ENCODE assay signal across 14 cellular contexts in genomic region chr18:44840053-44840826, GRCh38.
A peak's percentile ranks its signal among the peaks of the same experiment; 100 is the strongest.
DNase-seq lines count a peak whose midpoint lies in the region; ATAC-seq and TF ChIP-seq lines count a peak whose summit lies in the region.
"Had no signal": no experiment of that assay in that cellular context is flagged by ENCODE, and none has a peak within 500 bp of the region (broad histone marks: within the 10 kb centered on the region; RNA-seq: fewer than 3 reads in every experiment).

No MANE protein-coding gene starts in this region.

- H3K9me3 ChIP-seq in right atrium auricular region (no peaks in the 10 kb centered on the region), transverse colon (no peaks in the 10 kb centered on the region)
- H3K9me3 ChIP-seq: tibial artery had no signal

- TF ChIP-seq POLR2A in transverse colon (IDR thresholded peaks at IDR 0.05) = no peak

- no peak for DNase-seq in left ventricle myocardium superior
- no peak for DNase-seq in right atrium auricular region (ENCODE audit: low spot score)
- DNase-seq in NCI-H345 treated with DMSO at 0.1 percent for 48 hours (lab: John Stamatoyannopoulos, UW; ENCODE audit: unreplicated experiment) = peak; percentile 74
- peak; percentile 81 for DNase-seq in fibroblast of peridontal ligament (ENCODE audit: extremely low read depth)
- no peak for DNase-seq in transverse colon
- DNase-seq in GM10266 (ENCODE audit: extremely low spot score) = no peak
- DNase-seq in stimulated activated CD4-positive, alpha-beta T cell treated with anti-CD3 and anti-CD28 coated beads, Interleukin-12 subunit alpha, Interleukin-12 subunit beta, amount 100 ng/mL, for 4 hours = no peak
- DNase-seq: activated CD4-positive, alpha-beta T cell treated with anti-CD3 and anti-CD28 coated beads, Interleukin-2, amount 50 U/mL, for 1 hour; DMS53; HFFc6; NCI-H510A; RPMI8226; tibial artery had no signal

- H3K27me3 ChIP-seq in right atrium auricular region (no peaks in the 10 kb centered on the region), transverse colon (no peaks in the 10 kb centered on the region)
- H3K27me3 ChIP-seq: tibial artery had no signal

- peak; percentile 64 for ATAC-seq in left ventricle myocardium superior
- ATAC-seq in HG03457 (IDR thresholded peaks at IDR 0.05; ENCODE audit: unreplicated experiment) = no peak

- TF ChIP-seq CTCF in right atrium auricular region (IDR thresholded peaks at IDR 0.05) (no peak), transverse colon (IDR thresholded peaks at IDR 0.05) (no peak), GM10266 (IDR thresholded peaks at IDR 0.05; ENCODE audit: control insufficient read depth, insufficient read depth, low read depth, missing control alignments) (no peak)

- no peak overlapping the region for H3K27ac ChIP-seq in right atrium auricular region
- H3K27ac ChIP-seq in transverse colon = peak overlapping the region in 3 of 4 donors; percentile 9 to 61 (median 41)

- in situ Hi-C loops in transverse colon (cut with MboI; ENCODE audit: low pct_ligation_motif_present in 1 of 4, low pct_unique_long_range_greater_than_20kb in 1 of 4, low sequenced_read_pairs in 3 of 4) = no loop called here

- no peak overlapping the region for H3K4me3 ChIP-seq in right atrium auricular region
- no peak overlapping the region for H3K4me3 ChIP-seq in transverse colon
- H3K4me3 ChIP-seq: tibial artery had no signal

- intact Hi-C loops in left ventricle myocardium superior (cut with micrococcal nuclease) (no loop called here), transverse colon (cut with DNase I; ENCODE audit: low total_unique reads) (no loop called here)

- no peaks in the 10 kb centered on the region for H3K36me3 ChIP-seq in right atrium auricular region
- no peaks in the 10 kb centered on the region for H3K36me3 ChIP-seq in transverse colon
- H3K36me3 ChIP-seq: tibial artery had no signal

- TF ChIP-seq EP300 in transverse colon (IDR thresholded peaks at IDR 0.05; ENCODE audit: low read depth) = no peak

- 50% methylated on average over 3 to 5 of the region's 5 CpGs for WGBS in transverse colon (ENCODE audit: low coverage in 1 of 2), 2 donors

- H3K4me1 ChIP-seq in right atrium auricular region = peaks cover 0 to 28% of the 10 kb centered on the region in 2 donors
- peaks cover 22 to 38% (median 27%) of the 10 kb centered on the region in 4 donors for H3K4me1 ChIP-seq in transverse colon

Comparison
In these comparisons a context has a peak if more than half of its experiments do, and no peak if none do; other contexts are left out.
1. DNase-seq: peak in NCI-H345 treated with DMSO at 0.1 percent for 48 hours (single experiment) and fibroblast of peridontal ligament (single experiment); none in left ventricle myocardium superior (single experiment), right atrium auricular region (single experiment), transverse colon (single experiment), GM10266 (single experiment) and stimulated activated CD4-positive, alpha-beta T cell treated with anti-CD3 and anti-CD28 coated beads, Interleukin-12 subunit alpha, Interleukin-12 subunit beta, amount 100 ng/mL, for 4 hours (single experiment).
2. H3K27ac ChIP-seq: peak in transverse colon (3 of 4); none in right atrium auricular region (0 of 2).